21 cellular contexts compared by ENCODE assay signal in the genomic region with DNA sequence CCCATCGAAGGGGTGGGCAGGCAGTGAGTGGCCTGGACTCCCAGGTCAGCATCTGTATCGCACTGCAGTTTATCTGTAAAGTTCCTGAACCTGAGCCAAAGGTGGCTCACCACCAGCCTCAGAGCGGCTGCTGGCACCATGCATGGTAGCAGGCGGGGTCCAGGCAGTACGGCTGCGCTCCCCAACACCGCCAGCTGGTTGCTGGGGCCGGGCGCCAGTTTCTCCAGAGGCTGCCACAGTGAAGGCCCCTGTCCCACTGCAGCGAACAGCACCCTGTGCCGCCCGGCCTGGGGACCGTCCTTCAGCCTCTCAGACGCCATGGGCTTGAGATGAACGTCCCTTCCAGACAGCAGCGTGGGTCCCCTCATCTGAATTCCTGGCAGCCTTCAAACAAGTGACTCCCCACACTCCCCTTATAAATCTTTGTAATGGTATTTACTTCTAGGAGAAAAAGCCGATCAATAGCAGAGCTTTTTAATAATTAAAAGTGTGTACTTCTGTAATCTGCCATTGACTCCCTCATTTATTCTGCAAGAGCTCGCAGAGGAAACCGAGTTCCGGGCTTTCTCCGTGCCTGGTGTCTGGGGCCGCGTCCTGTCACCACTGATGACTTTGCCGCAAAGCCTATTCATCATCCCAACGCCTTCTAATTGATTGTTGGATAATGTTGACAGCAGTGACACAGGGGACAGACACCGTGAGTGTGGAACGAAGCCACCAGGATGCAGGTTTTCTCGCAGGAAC.
DNase-seq lines count a peak whose midpoint lies in the region; ATAC-seq and TF ChIP-seq lines count a peak whose summit lies in the region.
"Had no signal": no experiment of that assay in that cellular context is flagged by ENCODE, and none has a peak within 500 bp of the region (broad histone marks: within the 10 kb centered on the region; RNA-seq: fewer than 3 reads in every experiment).

No MANE protein-coding gene starts in this region.

- H3K4me1 ChIP-seq in heart right ventricle: peaks cover 5 to 34% (median 11%) of the 10 kb centered on the region in 9 donors
- H3K4me1 ChIP-seq: colonic mucosa had no signal

- TF ChIP-seq CTCF in CD4-positive, alpha-beta T cell (IDR thresholded peaks at IDR 0.05): no peak
- TF ChIP-seq CTCF in heart right ventricle (IDR thresholded peaks at IDR 0.05): no peak

- H3K36me3 Mint-ChIP-seq in CD4-positive, alpha-beta T cell (ENCODE audit: low read depth): peaks cover 36% of the 10 kb centered on the region

- ATAC-seq in CD4-positive, alpha-beta T cell (ENCODE audit: poor library complexity): no peak
- ATAC-seq in heart right ventricle (peak; percentile 37 to 85 (median 53)), sciatic nerve (no peak)

- H3K36me3 ChIP-seq in heart right ventricle: peaks cover 0 to 83% (median 20%) of the 10 kb centered on the region in 9 donors

- no peak overlapping the region for H3K4me3 Mint-ChIP-seq in CD4-positive, alpha-beta T cell

- H3K4me1 Mint-ChIP-seq in CD4-positive, alpha-beta T cell (ENCODE audit: low read depth): no peaks in the 10 kb centered on the region

- H3K9me3 Mint-ChIP-seq in CD4-positive, alpha-beta T cell: no peaks in the 10 kb centered on the region

- peak overlapping the region; percentile 24 for H3K27ac Mint-ChIP-seq in CD4-positive, alpha-beta T cell

- no peak for DNase-seq in CD4-positive, alpha-beta T cell
- peak in 40 of 58 donors; percentile 3 to 71 (median 41) for DNase-seq in anterior cingulate cortex (lab: John Stamatoyannopoulos, UW)
- DNase-seq in heart right ventricle: peak in 1 of 2 donors; percentile 57
- peak in 42 of 56 donors; percentile 9 to 77 (median 42) for DNase-seq in nucleus accumbens (lab: John Stamatoyannopoulos, UW)
- DNase-seq in NCI-H524 treated with DMSO at 0.1 percent for 48 hours (lab: John Stamatoyannopoulos, UW): no peak
- DNase-seq in HUDEP-2 (lab: John Stamatoyannopoulos, UW; ENCODE audit: unreplicated experiment in 76 of 76): no peak
- no peak for DNase-seq in sciatic nerve (ENCODE audit: low spot score)
- DNase-seq in activated effector memory CD4-positive, alpha-beta T cell treated with anti-CD3 and anti-CD28 coated beads, Interleukin-2, amount 50 U/mL, for 16 hours: no peak
- DNase-seq: activated CD4-positive, alpha-beta T cell treated with anti-CD3 and anti-CD28 coated beads for 4 hours; activated naive CD4-positive, alpha-beta T cell; aorta; colonic mucosa; COR-L47; KG1; NCI-H2081 treated with DMSO at 0.1 percent for 48 hours; NCI-H510A; SHP77; stimulated activated CD4-positive, alpha-beta T cell treated with anti-CD3 and anti-CD28 coated beads, Interleukin-1b, Interleukin-23, amount 100 ng/mL, for 48 hours; stimulated activated naive CD4-positive, alpha-beta T cell had no signal

- POLR2A ChIA-PET in CD4-positive, alpha-beta T cell (lab: Charles Lee): no interaction called here

- H3K27me3 Mint-ChIP-seq in CD4-positive, alpha-beta T cell: no peaks in the 10 kb centered on the region

- H3K27ac ChIP-seq in CD4-positive, alpha-beta T cell (ENCODE audit: low read depth, low read length): no peak overlapping the region
- H3K27ac ChIP-seq in heart right ventricle: peak overlapping the region in 1 of 10 donors; percentile 6
- H3K27ac ChIP-seq: colonic mucosa, neutrophil, tibial nerve had no signal

- 74 to 78% methylated on average over 28 of the region's 28 CpGs for WGBS in heart right ventricle, 2 donors

- no peaks in the 10 kb centered on the region for H3K27me3 ChIP-seq in CD4-positive, alpha-beta T cell (ENCODE audit: control insufficient read depth, insufficient read depth, low read length)
- H3K27me3 ChIP-seq in heart right ventricle: no peaks in the 10 kb centered on the region
- H3K27me3 ChIP-seq: colonic mucosa, neutrophil, tibial nerve had no signal

- intact Hi-C loops in CD4-positive, alpha-beta T cell (cut with DNase I, micrococcal nuclease): no loop called here
- intact Hi-C loops in heart right ventricle (cut with DNase I): no loop called here
- intact Hi-C loops in sciatic nerve (cut with DNase I): no loop called here

- H3K4me3 ChIP-seq in heart right ventricle: no peak overlapping the region
- H3K4me3 ChIP-seq: colonic mucosa, tibial nerve had no signal

- CTCF ChIA-PET in CD4-positive, alpha-beta T cell (lab: Charles Lee): no interaction called here

- H3K9me3 ChIP-seq in CD4-positive, alpha-beta T cell (ENCODE audit: control insufficient read depth, low read length): no peaks in the 10 kb centered on the region
- H3K9me3 ChIP-seq in heart right ventricle: no peaks in the 10 kb centered on the region
- H3K9me3 ChIP-seq: colonic mucosa, neutrophil, tibial nerve had no signal

Comparison
In these comparisons a context has a peak if more than half of its experiments do, and no peak if none do; other contexts are left out.
1. ATAC-seq: peak in heart right ventricle (8 of 8); none in CD4-positive, alpha-beta T cell (single experiment) and sciatic nerve (single experiment).
2. DNase-seq: peak in anterior cingulate cortex (40 of 58) and nucleus accumbens (42 of 56); none in CD4-positive, alpha-beta T cell (0 of 10), NCI-H524 treated with DMSO at 0.1 percent for 48 hours (single experiment), HUDEP-2 (0 of 76), sciatic nerve (single experiment) and activated effector memory CD4-positive, alpha-beta T cell treated with anti-CD3 and anti-CD28 coated beads, Interleukin-2, amount 50 U/mL, for 16 hours (single experiment).